ENCODE assay signal across 1 cellular context in genomic region chr16:21300309-21301167, GRCh38.
TF ChIP-seq lines count a peak whose summit lies in the region.

No MANE protein-coding gene starts in this region.

TF ChIP-seq in HepG2, 621 proteins besides CTCF, POLR2A, EP300 and RAD21 (continued from another document and continues in another):
- TF ChIP-seq AHDC1 (CRISPR knock-in tag; IDR thresholded peaks at IDR 0.05; ENCODE audit: borderline replicate concordance) (no peak), RARG (CRISPR knock-in tag; IDR thresholded peaks at IDR 0.05; ENCODE audit: low read depth) (no peak), ZNF546 (CRISPR knock-in tag; conservative IDR thresholded peaks at IDR 0.05) (no peak; the same call in 1 of the 2 replicates), ELF4 (CRISPR knock-in tag; IDR thresholded peaks at IDR 0.05; ENCODE audit: borderline replicate concordance) (peak; percentile 94), ZSCAN25 (CRISPR knock-in tag; IDR thresholded peaks at IDR 0.05) (peak; percentile 57; the same call in 1 of the 2 replicates), DNMT1 (CRISPR knock-in tag; IDR thresholded peaks at IDR 0.05) (no peak), ZNF333 (CRISPR knock-in tag; IDR thresholded peaks at IDR 0.05; ENCODE audit: borderline replicate concordance) (no peak), EZH2 (conservative IDR thresholded peaks at IDR 0.05; ENCODE audit: low read depth, low read length) (no peak), NRL (CRISPR knock-in tag; IDR thresholded peaks at IDR 0.05; ENCODE audit: borderline replicate concordance) (no peak), ZNF772 (CRISPR knock-in tag; IDR thresholded peaks at IDR 0.05) (peak; percentile 84; the same call in 1 of the 2 replicates), HNF1B (CRISPR knock-in tag; IDR thresholded peaks at IDR 0.05) (peak; percentile 96), BORCS8-MEF2B (CRISPR knock-in tag; IDR thresholded peaks at IDR 0.05) (peak; percentile 67; the same call in 1 of the 2 replicates), ZNF292 (CRISPR knock-in tag; IDR thresholded peaks at IDR 0.05; ENCODE audit: borderline replicate concordance, low read depth) (no peak; the same call in 1 of the 2 replicates), ELF3 (CRISPR knock-in tag; IDR thresholded peaks at IDR 0.05) (peak; percentile 100), JUND (CRISPR knock-in tag; IDR thresholded peaks at IDR 0.05) (peak; percentile 86; the same call in 1 of the 2 replicates), HNRNPUL1 (IDR thresholded peaks at IDR 0.05; ENCODE audit: low read depth, low read length) (no peak), ZNF33B (CRISPR knock-in tag; IDR thresholded peaks at IDR 0.05) (peak; percentile 80; the same call in 1 of the 2 replicates), BCL3 (CRISPR knock-in tag; IDR thresholded peaks at IDR 0.05) (0 out of 2 replicates have a peak, but pooled peaks have one; percentile 65), ZKSCAN5 (CRISPR knock-in tag; IDR thresholded peaks at IDR 0.05) (0 out of 2 replicates have a peak, but pooled peaks have one; percentile 9), SOX5 (CRISPR knock-in tag; IDR thresholded peaks at IDR 0.05; ENCODE audit: borderline replicate concordance) (peak; percentile 84; the same call in 1 of the 2 replicates), ZNF547 (CRISPR knock-in tag; IDR thresholded peaks at IDR 0.05) (peak; percentile 69), ETV5 (CRISPR knock-in tag; IDR thresholded peaks at IDR 0.05; ENCODE audit: borderline replicate concordance) (peak; percentile 92), ZNF362 (CRISPR knock-in tag; IDR thresholded peaks at IDR 0.05; ENCODE audit: borderline replicate concordance) (0 out of 2 replicates have a peak, but pooled peaks have one; percentile 63), MTA1 (CRISPR knock-in tag; IDR thresholded peaks at IDR 0.05; ENCODE audit: borderline replicate concordance) (no peak), ELF1 (CRISPR knock-in tag; IDR thresholded peaks at IDR 0.05) (peak; percentile 99), SIX1 (CRISPR knock-in tag; IDR thresholded peaks at IDR 0.05; ENCODE audit: borderline replicate concordance) (peak; percentile 70; the same call in 1 of the 2 replicates), NR0B2 (CRISPR knock-in tag; IDR thresholded peaks at IDR 0.05) (no peak), ZNF564 (CRISPR knock-in tag; IDR thresholded peaks at IDR 0.05) (no peak; the same call in 1 of the 2 replicates), ZNF672 (CRISPR knock-in tag; IDR thresholded peaks at IDR 0.05) (no peak), POLR2AphosphoS5 (IDR thresholded peaks at IDR 0.05; ENCODE audit: low read depth, low read length) (peak; percentile 65), ZNF563 (CRISPR knock-in tag; IDR thresholded peaks at IDR 0.05) (no peak; the same call in none of the 2 replicates), SAP130 (CRISPR knock-in tag; IDR thresholded peaks at IDR 0.05; ENCODE audit: low read depth) (peak; percentile 97), ZFAT (CRISPR knock-in tag; conservative IDR thresholded peaks at IDR 0.05) (no peak), ZNF639 (CRISPR knock-in tag; conservative IDR thresholded peaks at IDR 0.05) (no peak; the same call in 1 of the 2 replicates), ZNF224 (CRISPR knock-in tag; IDR thresholded peaks at IDR 0.05) (no peak), ZNF207 (IDR thresholded peaks at IDR 0.05; ENCODE audit: borderline replicate concordance) (no peak; the same call in 1 of the 2 replicates), ZNF572 (CRISPR knock-in tag; IDR thresholded peaks at IDR 0.05) (peak; percentile 52; the same call in 1 of the 2 replicates), PHF21A (CRISPR knock-in tag; IDR thresholded peaks at IDR 0.05) (peak; percentile 97), ATM (IDR thresholded peaks at IDR 0.05; ENCODE audit: borderline replicate concordance) (no peak), TFAP4 (IDR thresholded peaks at IDR 0.05; ENCODE audit: borderline replicate concordance, low read depth) (peak; percentile 29; the same call in 1 of the 2 replicates), MIXL1 (CRISPR knock-in tag; IDR thresholded peaks at IDR 0.05) (peak; percentile 97), GABPA (IDR thresholded peaks at IDR 0.05; ENCODE audit: low read depth, low read length) (peak; percentile 27; the same call in 1 of the 2 replicates), GABPA (CRISPR knock-in tag; IDR thresholded peaks at IDR 0.05; ENCODE audit: low read depth) (peak; percentile 83), CENPX (CRISPR knock-in tag; IDR thresholded peaks at IDR 0.05) (no peak), NFATC3 (CRISPR knock-in tag; IDR thresholded peaks at IDR 0.05) (peak; percentile 70; the same call in 1 of the 2 replicates), CHCHD3 (CRISPR knock-in tag; IDR thresholded peaks at IDR 0.05) (no peak), SNAI1 (CRISPR knock-in tag; IDR thresholded peaks at IDR 0.05; ENCODE audit: borderline replicate concordance) (peak; percentile 92; the same call in 1 of the 2 replicates), ZNF30 (CRISPR knock-in tag; IDR thresholded peaks at IDR 0.05) (peak; percentile 86; the same call in 1 of the 2 replicates), HCFC1 (IDR thresholded peaks at IDR 0.05; ENCODE audit: low read depth, low read length) (peak; percentile 24; the same call in 1 of the 2 replicates), DR1 (CRISPR knock-in tag; IDR thresholded peaks at IDR 0.05) (peak; percentile 40; the same call in 1 of the 2 replicates), MIER2 (CRISPR knock-in tag; IDR thresholded peaks at IDR 0.05) (peak; percentile 85)
- TF ChIP-seq, protein P1, sequence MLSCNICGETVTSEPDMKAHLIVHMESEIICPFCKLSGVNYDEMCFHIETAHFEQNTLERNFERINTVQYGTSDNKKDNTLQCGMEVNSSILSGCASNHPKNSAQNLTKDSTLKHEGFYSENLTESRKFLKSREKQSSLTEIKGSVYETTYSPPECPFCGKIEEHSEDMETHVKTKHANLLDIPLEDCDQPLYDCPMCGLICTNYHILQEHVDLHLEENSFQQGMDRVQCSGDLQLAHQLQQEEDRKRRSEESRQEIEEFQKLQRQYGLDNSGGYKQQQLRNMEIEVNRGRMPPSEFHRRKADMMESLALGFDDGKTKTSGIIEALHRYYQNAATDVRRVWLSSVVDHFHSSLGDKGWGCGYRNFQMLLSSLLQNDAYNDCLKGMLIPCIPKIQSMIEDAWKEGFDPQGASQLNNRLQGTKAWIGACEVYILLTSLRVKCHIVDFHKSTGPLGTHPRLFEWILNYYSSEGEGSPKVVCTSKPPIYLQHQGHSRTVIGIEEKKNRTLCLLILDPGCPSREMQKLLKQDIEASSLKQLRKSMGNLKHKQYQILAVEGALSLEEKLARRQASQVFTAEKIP (CRISPR knock-in tag; IDR thresholded peaks at IDR 0.05; ENCODE audit: borderline replicate concordance), result no peak
- TF ChIP-seq, protein P2, sequence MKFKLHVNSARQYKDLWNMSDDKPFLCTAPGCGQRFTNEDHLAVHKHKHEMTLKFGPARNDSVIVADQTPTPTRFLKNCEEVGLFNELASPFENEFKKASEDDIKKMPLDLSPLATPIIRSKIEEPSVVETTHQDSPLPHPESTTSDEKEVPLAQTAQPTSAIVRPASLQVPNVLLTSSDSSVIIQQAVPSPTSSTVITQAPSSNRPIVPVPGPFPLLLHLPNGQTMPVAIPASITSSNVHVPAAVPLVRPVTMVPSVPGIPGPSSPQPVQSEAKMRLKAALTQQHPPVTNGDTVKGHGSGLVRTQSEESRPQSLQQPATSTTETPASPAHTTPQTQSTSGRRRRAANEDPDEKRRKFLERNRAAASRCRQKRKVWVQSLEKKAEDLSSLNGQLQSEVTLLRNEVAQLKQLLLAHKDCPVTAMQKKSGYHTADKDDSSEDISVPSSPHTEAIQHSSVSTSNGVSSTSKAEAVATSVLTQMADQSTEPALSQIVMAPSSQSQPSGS (CRISPR knock-in tag; IDR thresholded peaks at IDR 0.05), result peak; percentile 77; the same call in 1 of the 2 replicates
- TF ChIP-seq, protein P3, sequence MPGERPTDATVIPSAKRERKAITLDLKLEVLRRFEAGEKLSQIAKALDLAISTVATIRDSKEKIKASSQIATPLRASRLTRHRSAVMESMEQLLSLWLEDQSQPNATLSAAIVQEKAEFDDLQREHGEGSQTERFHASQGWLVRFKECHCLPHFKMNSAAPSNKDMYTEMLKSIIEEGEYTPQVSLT (CRISPR knock-in tag; IDR thresholded peaks at IDR 0.05; ENCODE audit: borderline replicate concordance, low read depth), result no peak
